Comparison of ENCODE assay signal across 8 cellular contexts in genomic region chr11:68584097-68584496, GRCh38.
DNase-seq lines count a peak whose midpoint lies in the region; ATAC-seq and TF ChIP-seq lines count a peak whose summit lies in the region.

No MANE protein-coding gene starts in this region.

- H3K36me3 ChIP-seq in CD8-positive, alpha-beta T cell (ENCODE audit: insufficient read depth, low read length): peaks cover 43% of the 10 kb centered on the region
- no peaks in the 10 kb centered on the region for H3K36me3 ChIP-seq in breast epithelium

- ATAC-seq in CD8-positive, alpha-beta T cell: peak; percentile 75
- no peak for ATAC-seq in GM21619 (IDR thresholded peaks at IDR 0.05; ENCODE audit: unreplicated experiment)
- ATAC-seq in HG03460 (IDR thresholded peaks at IDR 0.05; ENCODE audit: unreplicated experiment): no peak

- H3K36me3 Mint-ChIP-seq in CD8-positive, alpha-beta T cell: peaks cover 91% of the 10 kb centered on the region

- no peak overlapping the region for H3K4me3 ChIP-seq in CD8-positive, alpha-beta T cell (ENCODE audit: low read depth, low read length)
- H3K4me3 ChIP-seq in breast epithelium: no peak overlapping the region

- no peaks in the 10 kb centered on the region for H3K27me3 Mint-ChIP-seq in CD8-positive, alpha-beta T cell (ENCODE audit: low read depth)

- POLR2A ChIA-PET in CD8-positive, alpha-beta T cell (lab: Charles Lee): no interaction called here

- no peaks in the 10 kb centered on the region for H3K9me3 Mint-ChIP-seq in CD8-positive, alpha-beta T cell

- intact Hi-C loops in CD8-positive, alpha-beta T cell (cut with DNase I, micrococcal nuclease): loop anchor here (5.0 to 10.0 kb wide), 3 partner anchors 261 to 1061 kb away; partner anchors contain the start of genes CCND1 (in 1 of the 2) and CPT1A (in 1 of the 2)
- intact Hi-C loops in breast epithelium (cut with DNase I; ENCODE audit: low total_unique reads): no loop called here

- H3K4me3 Mint-ChIP-seq in CD8-positive, alpha-beta T cell: no peak overlapping the region

- TF ChIP-seq CTCF in CD8-positive, alpha-beta T cell (IDR thresholded peaks at IDR 0.05): peak; percentile 69
- TF ChIP-seq CTCF in breast epithelium (IDR thresholded peaks at IDR 0.05): peak in 2 of 3 donors; percentile 14 to 20

- peak; percentile 22 to 70 (median 53) for DNase-seq in CD8-positive, alpha-beta T cell
- DNase-seq in HT-29 (ENCODE audit: low spot score) (peak; percentile 62), UCSD-AML1 (lab: John Stamatoyannopoulos, UW; ENCODE audit: unreplicated experiment) (peak; percentile 41), breast epithelium (ENCODE audit: low spot score in 2 of 2) (no peak), lung microvascular endothelial cell (ENCODE audit: low read depth in 2 of 2) (peak; percentile 26 to 31)
- peak; percentile 8 to 19 for DNase-seq in stimulated activated CD8-positive, alpha-beta memory T cell treated with anti-CD3 and anti-CD28 coated beads, Interleukin-7, amount 100 ng/mL, for 1 hour (ENCODE audit: low read depth in 2 of 2)

- no peak overlapping the region for H3K27ac ChIP-seq in CD8-positive, alpha-beta T cell (ENCODE audit: low read depth, low read length)
- H3K27ac ChIP-seq in breast epithelium: no peak overlapping the region

- no peaks in the 10 kb centered on the region for H3K27me3 ChIP-seq in CD8-positive, alpha-beta T cell (ENCODE audit: insufficient read depth, low read length)
- H3K27me3 ChIP-seq in breast epithelium: no peaks in the 10 kb centered on the region

- CTCF ChIA-PET in CD8-positive, alpha-beta T cell (lab: Charles Lee): interaction anchor here (1.5 to 2.3 kb wide), 4 partner anchors 8 to 165 kb away, joined by 3 to 15 read pairs (median 10); no protein-coding TSS in a partner anchor

- H3K9me3 ChIP-seq in CD8-positive, alpha-beta T cell (ENCODE audit: low read length): no peaks in the 10 kb centered on the region
- no peaks in the 10 kb centered on the region for H3K9me3 ChIP-seq in breast epithelium

- H3K4me1 Mint-ChIP-seq in CD8-positive, alpha-beta T cell (ENCODE audit: low read depth): peaks cover 5% of the 10 kb centered on the region

- H3K4me1 ChIP-seq in CD8-positive, alpha-beta T cell (ENCODE audit: insufficient read depth, low read length): no peaks in the 10 kb centered on the region
- H3K4me1 ChIP-seq in breast epithelium: no peaks in the 10 kb centered on the region

- no peak overlapping the region for H3K27ac Mint-ChIP-seq in CD8-positive, alpha-beta T cell

- TF ChIP-seq POLR2A in breast epithelium (IDR thresholded peaks at IDR 0.05): no peak

Comparison
In these comparisons a context has a peak if more than half of its experiments do, and no peak if none do; other contexts are left out.
1. DNase-seq: peak in CD8-positive, alpha-beta T cell (7 of 7), HT-29 (single experiment), UCSD-AML1 (single experiment), lung microvascular endothelial cell (2 of 2) and stimulated activated CD8-positive, alpha-beta memory T cell treated with anti-CD3 and anti-CD28 coated beads, Interleukin-7, amount 100 ng/mL, for 1 hour (2 of 2); none in breast epithelium (0 of 2).